16 cellular contexts compared by ENCODE assay signal in the genomic region with DNA sequence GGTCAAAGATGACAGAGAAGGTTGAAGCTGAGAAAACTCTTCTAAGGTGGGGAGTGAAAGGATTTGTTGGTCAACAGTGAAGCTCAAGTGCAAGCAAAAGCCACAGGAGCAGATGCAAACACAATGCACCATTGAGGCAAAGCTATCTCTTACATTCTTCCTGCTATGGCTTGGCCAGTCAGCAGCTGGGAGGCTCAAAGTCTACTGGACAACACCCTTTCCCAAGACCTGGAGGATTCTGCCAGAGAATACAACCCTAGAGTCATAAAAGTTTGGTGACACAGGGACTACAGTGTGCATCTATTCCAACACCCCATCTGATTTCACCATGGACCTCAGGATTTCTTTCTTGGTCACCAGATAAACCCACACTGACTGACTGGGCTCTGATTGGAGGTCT.
DNase-seq lines count a peak whose midpoint lies in the region; ATAC-seq and TF ChIP-seq lines count a peak whose summit lies in the region.
"Had no signal": no experiment of that assay in that cellular context is flagged by ENCODE, and none has a peak within 500 bp of the region (broad histone marks: within the 10 kb centered on the region; RNA-seq: fewer than 3 reads in every experiment).

No MANE protein-coding gene starts in this region.

- H3K36me3 ChIP-seq in Peyer's patch (no peaks in the 10 kb centered on the region), hepatocyte (replicated peaks; ENCODE audit: insufficient read depth, low read depth) (no peaks in the 10 kb centered on the region), mucosa of rectum (ENCODE audit: control insufficient read depth in 2 of 2, insufficient read depth in 2 of 2, low read length in 2 of 2) (no peaks in the 10 kb centered on the region), mesendoderm (ENCODE audit: control insufficient read depth, insufficient read depth, low read length) (no peaks in the 10 kb centered on the region)

- H4K5ac ChIP-seq in mesendoderm (ENCODE audit: low read length), result no peak overlapping the region

- H3K4me2 ChIP-seq in hepatocyte (no peak overlapping the region), mesendoderm (ENCODE audit: low read length) (no peak overlapping the region)
- H3K4me2 ChIP-seq: GM23338 had no signal

- no peaks in the 10 kb centered on the region for H3K79me1 ChIP-seq in mesendoderm (ENCODE audit: low read length)

- H2AFZ ChIP-seq in hepatocyte, result no peak overlapping the region
- H2AFZ ChIP-seq: GM23338 had no signal

- TF ChIP-seq POLR2A in Peyer's patch (IDR thresholded peaks at IDR 0.05), result no peak

- no peak overlapping the region for H3K4ac ChIP-seq in mesendoderm (ENCODE audit: low read depth, low read length)

- no peaks in the 10 kb centered on the region for H3K79me2 ChIP-seq in hepatocyte
- H3K79me2 ChIP-seq in mesendoderm (ENCODE audit: control insufficient read depth, insufficient read depth, low read length), result no peaks in the 10 kb centered on the region

- no peaks in the 10 kb centered on the region for H3K9me2 ChIP-seq in hepatocyte (replicated peaks; ENCODE audit: insufficient read depth)

- no peaks in the 10 kb centered on the region for H3K27me3 ChIP-seq in Peyer's patch
- no peaks in the 10 kb centered on the region for H3K27me3 ChIP-seq in hepatocyte
- no peaks in the 10 kb centered on the region for H3K27me3 ChIP-seq in mucosa of rectum (ENCODE audit: control insufficient read depth in 2 of 2, insufficient read depth in 2 of 2, low read length in 2 of 2)
- no peaks in the 10 kb centered on the region for H3K27me3 ChIP-seq in mesendoderm (ENCODE audit: insufficient read depth, low read length, poor library complexity)

- no peak overlapping the region for H2BK5ac ChIP-seq in mesendoderm (ENCODE audit: low read length)

- H3K4me1 ChIP-seq in Peyer's patch (peaks cover 0 to 22% (median 0%) of the 10 kb centered on the region in 4 donors), hepatocyte (ENCODE audit: insufficient read depth) (no peaks in the 10 kb centered on the region), mucosa of rectum (ENCODE audit: control insufficient read depth in 2 of 2, insufficient read depth in 2 of 2, low read length in 2 of 2) (peaks cover 12 to 36% of the 10 kb centered on the region in 2 donors), mesendoderm (ENCODE audit: control insufficient read depth, low read depth, low read length) (no peaks in the 10 kb centered on the region)

- no peak overlapping the region for H3K18ac ChIP-seq in mesendoderm (ENCODE audit: low read length)

- no peak for ATAC-seq in GM21576 (IDR thresholded peaks at IDR 0.05; ENCODE audit: unreplicated experiment)
- ATAC-seq: GM23338, HCT116 had no signal

- H3K56ac ChIP-seq in mesendoderm (ENCODE audit: low read length), result no peak overlapping the region

- no peaks in the 10 kb centered on the region for H3K9me3 ChIP-seq in Peyer's patch
- no peaks in the 10 kb centered on the region for H3K9me3 ChIP-seq in hepatocyte (ENCODE audit: low read depth)
- no peaks in the 10 kb centered on the region for H3K9me3 ChIP-seq in mucosa of rectum (ENCODE audit: control insufficient read depth in 2 of 2, low read length in 2 of 2)

- TF ChIP-seq CTCF in Peyer's patch (IDR thresholded peaks at IDR 0.05), result no peak
- no peak for TF ChIP-seq CTCF in hepatocyte (IDR thresholded peaks at IDR 0.05; ENCODE audit: poor library complexity)

- no peak overlapping the region for H4K8ac ChIP-seq in mesendoderm (ENCODE audit: low read depth, low read length)

- no peak overlapping the region for H2BK120ac ChIP-seq in mesendoderm (ENCODE audit: low read depth, low read length)

- H3K9ac ChIP-seq in mucosa of rectum (ENCODE audit: low read depth in 1 of 2, low read length in 2 of 2), result no peak overlapping the region
- no peak overlapping the region for H3K9ac ChIP-seq in mesendoderm (ENCODE audit: low read length)

- peak overlapping the region in 1 of 4 donors; percentile 1 for H3K27ac ChIP-seq in Peyer's patch
- H3K27ac ChIP-seq in hepatocyte, result no peak overlapping the region
- H3K27ac ChIP-seq in mucosa of rectum (ENCODE audit: low read depth in 2 of 2, low read length in 2 of 2), result peak overlapping the region; percentile 15 to 35
- H3K27ac ChIP-seq in mesendoderm (ENCODE audit: low read depth, low read length), result no peak overlapping the region

- H3K4me3 ChIP-seq in Peyer's patch, result no peak overlapping the region
- H3K4me3 ChIP-seq in hepatocyte, result no peak overlapping the region
- no peak overlapping the region for H3K4me3 ChIP-seq in mucosa of rectum (ENCODE audit: low read length in 2 of 2)
- no peak overlapping the region for H3K4me3 ChIP-seq in mesendoderm (ENCODE audit: low read length)
- H3K4me3 ChIP-seq: GM23338 had no signal

- H4K20me1 ChIP-seq in hepatocyte (ENCODE audit: insufficient read depth, poor library complexity, severe bottlenecking), result no peaks in the 10 kb centered on the region

- H2BK15ac ChIP-seq in mesendoderm (replicated peaks; ENCODE audit: low read depth), result no peak overlapping the region

- H2AK5ac ChIP-seq in mesendoderm (ENCODE audit: low read length), result no peak overlapping the region

- no peak overlapping the region for H3K23ac ChIP-seq in mesendoderm (ENCODE audit: low read length)

- DNase-seq in Peyer's patch, result peak in 2 of 3 donors; percentile 55 to 76
- peak; percentile 32 for DNase-seq in hepatocyte (ENCODE audit: low spot score)
- no peak for DNase-seq in mesendoderm
- no peak for DNase-seq in stimulated activated CD4-positive, alpha-beta T cell treated with anti-CD3 and anti-CD28 coated beads, Interleukin-15, amount 100 ng/mL, for 24 hours
- no peak for DNase-seq in EL
- DNase-seq: C1 segment of cervical spinal cord; Calu3; CD4-positive, alpha-beta memory T cell; COR-L47; DMS53; DMS79 treated with DMSO at 0.1 percent for 48 hours; H9 had no signal

Comparison
In these comparisons a context has a peak if more than half of its experiments do, and no peak if none do; other contexts are left out.
1. DNase-seq: peak in Peyer's patch (2 of 3) and hepatocyte (single experiment); none in mesendoderm (single experiment), stimulated activated CD4-positive, alpha-beta T cell treated with anti-CD3 and anti-CD28 coated beads, Interleukin-15, amount 100 ng/mL, for 24 hours (single experiment) and EL (single experiment).
2. H3K27ac ChIP-seq: peak in mucosa of rectum (2 of 2); none in hepatocyte (single experiment) and mesendoderm (single experiment).